ENCODE assay signal across 20 cellular contexts in genomic region chr7:135712796-135713195, GRCh38. TPM values are rescaled to one million over a fixed set of nuclear protein-coding genes. Genes with fewer than 3 reads are reported as not detected.
DNase-seq lines count a peak whose midpoint lies in the region; ATAC-seq, FAIRE-seq and TF ChIP-seq lines count a peak whose summit lies in the region.
"Had no signal": no experiment of that assay in that cellular context is flagged by ENCODE, and none has a peak within 500 bp of the region (broad histone marks: within the 10 kb centered on the region; RNA-seq: fewer than 3 reads in every experiment).

No MANE protein-coding gene starts in this region.

- POLR2A ChIA-PET in endothelial cell of umbilical vein (lab: Charles Lee) = no interaction called here

- no peak overlapping the region for H3K4me3 ChIP-seq in endothelial cell of umbilical vein (replicated peaks in 1 of 3; ENCODE audit: insufficient read depth in 1 of 3, low read depth in 1 of 3, low read length in 3 of 3)
- no peak overlapping the region for H3K4me3 ChIP-seq in mesodermal cell (ENCODE audit: extremely low read depth, insufficient read depth, low read length, poor library complexity, severe bottlenecking)
- H3K4me3 ChIP-seq: A549, GM23248, SJSA1 had no signal

- H3K79me2 ChIP-seq in endothelial cell of umbilical vein (ENCODE audit: control insufficient read depth, insufficient read depth, low read length) = no peaks in the 10 kb centered on the region

- H3K36me3 ChIP-seq in endothelial cell of umbilical vein (ENCODE audit: control insufficient read depth in 2 of 2, extremely low read depth in 1 of 2, insufficient read depth in 2 of 2, low read length in 2 of 2) (no peaks in the 10 kb centered on the region), mesodermal cell (ENCODE audit: control insufficient read depth, insufficient read depth, low read length) (no peaks in the 10 kb centered on the region)
- H3K36me3 ChIP-seq: SJSA1 had no signal

- ATAC-seq in HG02885 (IDR thresholded peaks at IDR 0.05; ENCODE audit: poor library complexity, unreplicated experiment) = no peak
- ATAC-seq: A549, HCT116, Panc1 had no signal

- no peaks in the 10 kb centered on the region for H3K27me3 ChIP-seq in endothelial cell of umbilical vein (ENCODE audit: control insufficient read depth in 2 of 2, insufficient read depth in 2 of 2, low read length in 2 of 2)
- H3K27me3 ChIP-seq: SJSA1 had no signal

- no peaks in the 10 kb centered on the region for H3K9me1 ChIP-seq in endothelial cell of umbilical vein (replicated peaks; ENCODE audit: control insufficient read depth, extremely low read depth, insufficient read depth, low read length)

- no peaks in the 10 kb centered on the region for H4K20me1 ChIP-seq in endothelial cell of umbilical vein (replicated peaks; ENCODE audit: control insufficient read depth, extremely low read depth, insufficient read depth, low read length)

- H3K9me3 ChIP-seq in endothelial cell of umbilical vein (replicated peaks; ENCODE audit: control insufficient read depth, insufficient read depth, low read length) = no peaks in the 10 kb centered on the region
- no peaks in the 10 kb centered on the region for H3K9me3 ChIP-seq in mesodermal cell (ENCODE audit: control insufficient read depth, low read length)
- H3K9me3 ChIP-seq: A549, SJSA1 had no signal

- dilution Hi-C loops in endothelial cell of umbilical vein (cut with MboI; ENCODE audit: extremely low pct_ligation_motif_present, low sequenced_read_pairs) = no loop called here

- DNase-seq in EH (ENCODE audit: low read depth) (peak; percentile 27), NCI-H69 (lab: John Stamatoyannopoulos, UW) (peak; percentile 32), endothelial cell of umbilical vein (ENCODE audit: low read depth, low spot score) (peak; percentile 61), frontal cortex (ENCODE audit: low spot score in 2 of 2) (no peak), HCEC 1CT (no peak), SKM-1 (lab: John Stamatoyannopoulos, UW; ENCODE audit: unreplicated experiment) (no peak)
- DNase-seq: CD4-positive, alpha-beta T cell; DMS153; GF-D8; GM23248; KBM-7; NCI-H1105; NCI-H510A had no signal

- peak overlapping the region; percentile 27 for H3K27ac ChIP-seq in endothelial cell of umbilical vein (ENCODE audit: insufficient read depth, low read depth, low read length)
- H3K27ac ChIP-seq in mesodermal cell (ENCODE audit: low read depth, low read length, severe bottlenecking) = peak overlapping the region; percentile 50
- H3K27ac ChIP-seq: A549, GM23248, SJSA1 had no signal

- BruUV-seq in endothelial cell of umbilical vein (replicated peaks; lab: Mats Ljungman, UMichigan) = no TSS peak

- TF ChIP-seq CTCF in endothelial cell of umbilical vein (IDR thresholded peaks at IDR 0.05; ENCODE audit: extremely low read depth in 1 of 2, insufficient read depth in 1 of 2, low read depth in 1 of 2, low read length in 2 of 2) = no peak

- FAIRE-seq in endothelial cell of umbilical vein (lab: Jason Lieb, UNC) (peak; percentile 76), frontal cortex (lab: Jason Lieb, UNC) (no peak)
- FAIRE-seq: A549 had no signal

- TF ChIP-seq POLR2A in endothelial cell of umbilical vein (IDR thresholded peaks at IDR 0.05; ENCODE audit: low read depth, low read length) = no peak

- CTCF ChIA-PET in endothelial cell of umbilical vein (lab: Charles Lee) = interaction anchor here (1.0 to 3.7 kb wide), 7 partner anchors 8 to 42 kb away, joined by 3 to 14 read pairs (median 7); no protein-coding TSS in a partner anchor

- peak overlapping the region; percentile 50 for H3K4me2 ChIP-seq in endothelial cell of umbilical vein (ENCODE audit: insufficient read depth, low read length)
- H3K4me2 ChIP-seq: A549 had no signal

- peaks cover 15% of the 10 kb centered on the region for H3K4me1 ChIP-seq in endothelial cell of umbilical vein (ENCODE audit: control insufficient read depth, extremely low read depth, insufficient read depth, low read length)
- H3K4me1 ChIP-seq in mesodermal cell (ENCODE audit: control insufficient read depth, insufficient read depth, low read length, poor library complexity, severe bottlenecking) = peaks cover 54% of the 10 kb centered on the region

- 84 to 86% methylated on average over 3 to 5 of the region's 7 CpGs for WGBS in mesodermal cell (ENCODE audit: insufficient coverage in 2 of 2), 2 experiments

- H3K9ac ChIP-seq in endothelial cell of umbilical vein (replicated peaks; ENCODE audit: extremely low read depth, insufficient read depth, low read length) = no peak overlapping the region
- H3K9ac ChIP-seq: GM23248 had no signal

- peak overlapping the region; percentile 90 for H2AFZ ChIP-seq in endothelial cell of umbilical vein (ENCODE audit: low read depth, low read length)
- H2AFZ ChIP-seq: GM23248 had no signal

- intact Hi-C loops in endothelial cell of umbilical vein (cut with micrococcal nuclease) = loop anchor here (1.0 to 5.0 kb wide), 3 partner anchors 35 to 85 kb away; partner anchors contain the start of gene FAM180A

TF ChIP-seq in endothelial cell of umbilical vein, 7 proteins besides CTCF, POLR2A, EP300 and RAD21:
- no peak for TF ChIP-seq POLR2AphosphoS5 (IDR thresholded peaks at IDR 0.05; ENCODE audit: insufficient read depth, low read depth, low read length)
- no peak for TF ChIP-seq GATA2 (IDR thresholded peaks at IDR 0.05; ENCODE audit: insufficient read depth, insufficient read length, low read depth, low read length)
- no peak for TF ChIP-seq MAX (IDR thresholded peaks at IDR 0.05; ENCODE audit: insufficient read depth, insufficient read length)
- no peak for TF ChIP-seq MYC (IDR thresholded peaks at IDR 0.05; ENCODE audit: low read depth, low read length)
- TF ChIP-seq EZH2 (IDR thresholded peaks at IDR 0.05; ENCODE audit: borderline replicate concordance, low read depth, low read length, severe bottlenecking) = no peak
- no peak for TF ChIP-seq JUN (IDR thresholded peaks at IDR 0.05; ENCODE audit: borderline replicate concordance, insufficient read depth, insufficient read length, low read depth)
- TF ChIP-seq FOS (IDR thresholded peaks at IDR 0.05; ENCODE audit: borderline replicate concordance, insufficient read depth, low read length) = no peak

RNA-seq across cellular contexts. Expression of gene SLC13A4, which starts 15.2 kb away (rescaled TPM):
- not detected in 2 replicates for total RNA-seq in endothelial cell of umbilical vein
- not detected in 2 replicates for polyA plus RNA-seq in endothelial cell of umbilical vein
- polyA plus RNA-seq in endothelial cell of umbilical vein (2011; cell fraction: cytosol; rRNA removed) = not detected in 2 replicates
- not detected in 2 replicates for polyA plus RNA-seq in endothelial cell of umbilical vein (2011; cell fraction: nucleus; rRNA removed)
- polyA plus RNA-seq in endothelial cell of umbilical vein (2012) = 0.16 and 0.46 TPM in 2 replicates
- not detected in 2 replicates for polyA minus RNA-seq in endothelial cell of umbilical vein
- not detected for polyA minus RNA-seq in endothelial cell of umbilical vein (2011; cell fraction: cytosol; rRNA and poly(A)+ RNA removed)
- not detected in 2 replicates for polyA minus RNA-seq in endothelial cell of umbilical vein (2011; cell fraction: nucleus; rRNA and poly(A)+ RNA removed)
- 1.6 TPM for polyA plus RNA-seq in mesodermal cell (2013, experiment 1 of 2)
- 1.5 TPM for polyA plus RNA-seq in mesodermal cell (2013, experiment 2 of 2)
- 12.6 TPM for total RNA-seq in frontal cortex
- total RNA-seq: CD4-positive, alpha-beta T cell; Daoy; SJSA1 had no signal
- polyA plus RNA-seq: A549 had no signal

RNA-seq across cellular contexts. Expression of gene FAM180A, which starts 35.8 kb away (rescaled TPM):
- total RNA-seq in endothelial cell of umbilical vein (not detected in 2 replicates), frontal cortex (not detected)
- polyA plus RNA-seq in endothelial cell of umbilical vein = not detected in 2 replicates
- not detected in 2 replicates for polyA plus RNA-seq in endothelial cell of umbilical vein (2011; cell fraction: cytosol; rRNA removed)
- not detected in 2 replicates for polyA plus RNA-seq in endothelial cell of umbilical vein (2011; cell fraction: nucleus; rRNA removed)
- polyA plus RNA-seq in endothelial cell of umbilical vein (2012) = not detected in 2 replicates
- polyA minus RNA-seq in endothelial cell of umbilical vein = not detected in 2 replicates
- not detected for polyA minus RNA-seq in endothelial cell of umbilical vein (2011; cell fraction: cytosol; rRNA and poly(A)+ RNA removed)
- not detected in 2 replicates for polyA minus RNA-seq in endothelial cell of umbilical vein (2011; cell fraction: nucleus; rRNA and poly(A)+ RNA removed)
- polyA plus RNA-seq in mesodermal cell (2013, experiment 1 of 2) = not detected
- polyA plus RNA-seq in mesodermal cell (2013, experiment 2 of 2) = not detected
- total RNA-seq: CD4-positive, alpha-beta T cell; Daoy had no signal
- polyA plus RNA-seq: A549 had no signal

RNA-seq across cellular contexts. Expression of gene STMP1, which starts 50.5 kb away (rescaled TPM):
- total RNA-seq in endothelial cell of umbilical vein (21.4 and 31.3 TPM in 2 replicates), frontal cortex (19.2 TPM)
- polyA plus RNA-seq in endothelial cell of umbilical vein = 13.5 and 17.1 TPM in 2 replicates
- polyA plus RNA-seq in endothelial cell of umbilical vein (2011; cell fraction: cytosol; rRNA removed) = 18.3 and 20.0 TPM in 2 replicates
- 8.8 and 12.0 TPM in 2 replicates for polyA plus RNA-seq in endothelial cell of umbilical vein (2011; cell fraction: nucleus; rRNA removed)
- 22.9 and 30.7 TPM in 2 replicates for polyA plus RNA-seq in endothelial cell of umbilical vein (2012)
- 14.2 and 17.9 TPM in 2 replicates for polyA minus RNA-seq in endothelial cell of umbilical vein
- polyA minus RNA-seq in endothelial cell of umbilical vein (2011; cell fraction: cytosol; rRNA and poly(A)+ RNA removed) = 14.6 TPM
- polyA minus RNA-seq in endothelial cell of umbilical vein (2011; cell fraction: nucleus; rRNA and poly(A)+ RNA removed) = 13.0 and 16.7 TPM in 2 replicates
- 52.6 TPM for polyA plus RNA-seq in mesodermal cell (2013, experiment 1 of 2)
- polyA plus RNA-seq in mesodermal cell (2013, experiment 2 of 2) = 58.0 TPM

Comparison
In these comparisons a context has a peak if more than half of its experiments do, and no peak if none do; other contexts are left out.
1. DNase-seq: peak in EH (single experiment), NCI-H69 (single experiment) and endothelial cell of umbilical vein (single experiment); none in frontal cortex (0 of 2), HCEC 1CT (single experiment) and SKM-1 (single experiment).
2. RNA of gene SLC13A4, which starts 15.2 kb away (total RNA-seq): 12.6 TPM in frontal cortex (single experiment); not detected in endothelial cell of umbilical vein; every median in the first group is over 10 times any median in the second.